17 cellular contexts compared by ENCODE assay signal in genomic region chr2:5991305-5991968, GRCh38.
"Had no signal": no experiment of that assay in that cellular context is flagged by ENCODE, and none has a peak within 500 bp of the region (broad histone marks: within the 10 kb centered on the region; RNA-seq: fewer than 3 reads in every experiment).

No MANE protein-coding gene starts in this region.

- H3K4me3 Mint-ChIP-seq: activated CD4-positive, alpha-beta memory T cell treated with anti-CD3 and anti-CD28 coated beads for 36 hours; activated CD8-positive, alpha-beta memory T cell treated with anti-CD3 and anti-CD28 coated beads, Interleukin-2, amount 10 ng/mL, durations not matched to agents 7 days and 5 days; activated T-cell treated with anti-CD3 and anti-CD28 coated beads, Interleukin-2, amount 50 U/mL, for 24 hours; natural killer cell treated with Interleukin-12 subunit alpha and Interleukin-12 subunit beta and Interleukin-15 and Interleukin-18, amount 100 ng/mL, for 72 hours; stimulated activated naive CD8-positive, alpha-beta T cell treated with anti-CD3 and anti-CD28 coated beads, Interleukin-15, Interleukin-2, amounts not matched to agents 100 ng/mL and 50 ng/mL, for 24 hours; T-helper 1 cell treated with Interleukin-12 subunit alpha and Interleukin-12 subunit beta and Interleukin-4 antibody, amounts not matched to agents 30 μg/mL and 1 μg/mL, for 36 hours had no signal

- H3K27me3 Mint-ChIP-seq: activated CD4-positive, alpha-beta memory T cell treated with anti-CD3 and anti-CD28 coated beads for 36 hours; activated CD8-positive, alpha-beta memory T cell treated with anti-CD3 and anti-CD28 coated beads, Interleukin-2, amount 10 ng/mL, durations not matched to agents 7 days and 5 days; activated T-cell treated with anti-CD3 and anti-CD28 coated beads, Interleukin-2, amount 50 U/mL, for 24 hours; natural killer cell treated with Interleukin-12 subunit alpha and Interleukin-12 subunit beta and Interleukin-15 and Interleukin-18, amount 100 ng/mL, for 72 hours had no signal

- DNase-seq: activated CD4-positive, alpha-beta memory T cell treated with anti-CD3 and anti-CD28 coated beads for 36 hours; activated CD8-positive, alpha-beta memory T cell treated with anti-CD3 and anti-CD28 coated beads, Interleukin-2, amount 10 ng/mL, durations not matched to agents 7 days and 5 days; activated naive CD4-positive, alpha-beta T cell treated with anti-CD3 and anti-CD28 coated beads, Interleukin-2, amount 50 U/mL, for 16 hours; activated T-cell treated with anti-CD3 and anti-CD28 coated beads, Interleukin-2, amount 50 U/mL, for 24 hours; effector CD4-positive, alpha-beta T cell; foreskin fibroblast; mesenchymal stem cell; occipital lobe; spleen; upper lobe of right lung; WERI-Rb-1 had no signal

- H3K27ac Mint-ChIP-seq: activated CD4-positive, alpha-beta memory T cell treated with anti-CD3 and anti-CD28 coated beads for 36 hours; activated CD8-positive, alpha-beta memory T cell treated with anti-CD3 and anti-CD28 coated beads, Interleukin-2, amount 10 ng/mL, durations not matched to agents 7 days and 5 days; activated T-cell treated with anti-CD3 and anti-CD28 coated beads, Interleukin-2, amount 50 U/mL, for 24 hours; natural killer cell treated with Interleukin-12 subunit alpha and Interleukin-12 subunit beta and Interleukin-15 and Interleukin-18, amount 100 ng/mL, for 72 hours; stimulated activated naive CD8-positive, alpha-beta T cell treated with anti-CD3 and anti-CD28 coated beads, Interleukin-15, Interleukin-2, amounts not matched to agents 100 ng/mL and 50 ng/mL, for 24 hours; T-helper 1 cell treated with Interleukin-12 subunit alpha and Interleukin-12 subunit beta and Interleukin-4 antibody, amounts not matched to agents 30 μg/mL and 1 μg/mL, for 36 hours had no signal

- H3K36me3 Mint-ChIP-seq: activated CD4-positive, alpha-beta memory T cell treated with anti-CD3 and anti-CD28 coated beads for 36 hours; activated CD8-positive, alpha-beta memory T cell treated with anti-CD3 and anti-CD28 coated beads, Interleukin-2, amount 10 ng/mL, durations not matched to agents 7 days and 5 days; natural killer cell treated with Interleukin-12 subunit alpha and Interleukin-12 subunit beta and Interleukin-15 and Interleukin-18, amount 100 ng/mL, for 72 hours had no signal

- FAIRE-seq: endothelial cell of umbilical vein had no signal

- H3K27ac ChIP-seq: coronary artery, prostate gland, spleen, upper lobe of right lung, WERI-Rb-1 had no signal

- H3K9me3 Mint-ChIP-seq: activated CD4-positive, alpha-beta memory T cell treated with anti-CD3 and anti-CD28 coated beads for 36 hours; activated T-cell treated with anti-CD3 and anti-CD28 coated beads, Interleukin-2, amount 50 U/mL, for 24 hours; stimulated activated naive CD8-positive, alpha-beta T cell treated with anti-CD3 and anti-CD28 coated beads, Interleukin-15, Interleukin-2, amounts not matched to agents 100 ng/mL and 50 ng/mL, for 24 hours; T-helper 1 cell treated with Interleukin-12 subunit alpha and Interleukin-12 subunit beta and Interleukin-4 antibody, amounts not matched to agents 30 μg/mL and 1 μg/mL, for 36 hours had no signal

- H3K4me1 ChIP-seq: prostate gland, spleen, upper lobe of right lung had no signal

- H3K9me3 ChIP-seq: prostate gland, spleen, upper lobe of right lung had no signal

- H3K36me3 ChIP-seq: prostate gland, spleen, upper lobe of right lung, WERI-Rb-1 had no signal

- H3K27me3 ChIP-seq: spleen, upper lobe of right lung had no signal

- H3K4me3 ChIP-seq: coronary artery, prostate gland, spleen, upper lobe of right lung had no signal

- H3K4me1 Mint-ChIP-seq: activated CD8-positive, alpha-beta memory T cell treated with anti-CD3 and anti-CD28 coated beads, Interleukin-2, amount 10 ng/mL, durations not matched to agents 7 days and 5 days had no signal
